ENCODE assay signal across 27 cellular contexts in genomic region chr2:119069781-119070180, GRCh38.
"Had no signal": no experiment of that assay in that cellular context is flagged by ENCODE, and none has a peak within 500 bp of the region (broad histone marks: within the 10 kb centered on the region; RNA-seq: fewer than 3 reads in every experiment).

No MANE protein-coding gene starts in this region.

- H3K9me3 ChIP-seq: ovary, prostate gland, right atrium auricular region, right lobe of liver, sigmoid colon, stomach, thoracic aorta, thyroid gland, tibial nerve, upper lobe of right lung, uterus had no signal

- FAIRE-seq: small intestine had no signal

- H3K4me1 ChIP-seq: neural progenitor cell, prostate gland, right atrium auricular region, right lobe of liver, sigmoid colon, stomach, thyroid gland, tibial nerve, upper lobe of right lung, uterus had no signal

- H3K4me2 ChIP-seq: neural progenitor cell had no signal

- H3K4me3 Mint-ChIP-seq: naive thymus-derived CD4-positive, alpha-beta T cell; natural killer cell; nephron; neural progenitor cell; stimulated activated effector memory CD8-positive, alpha-beta T cell treated with anti-CD3 and anti-CD28 coated beads, Interleukin-12 subunit alpha, Interleukin-12 subunit beta, amount 100 ng/mL, for 72 hours; stimulated activated naive B cell treated with anti-CD40 and anti-IgM and Interleukin-4, amounts not matched to agents 10 μg/mL and 1 μg/mL and 100 μg/mL, for 72 hours; stimulated activated naive CD8-positive, alpha-beta T cell treated with anti-CD3 and anti-CD28 coated beads, Interleukin-15, Interleukin-2, amounts not matched to agents 100 ng/mL and 50 ng/mL, for 24 hours had no signal

- H3K4me3 ChIP-seq: neural progenitor cell, ovary, prostate gland, right atrium auricular region, right lobe of liver, sigmoid colon, stomach, thoracic aorta, thyroid gland, tibial nerve, upper lobe of right lung, uterus had no signal

- H2AFZ ChIP-seq: neural progenitor cell had no signal

- DNase-seq: naive thymus-derived CD4-positive, alpha-beta T cell; natural killer cell; occipital lobe; ovary; retina; right lobe of liver; sigmoid colon; small intestine; stimulated activated CD4-positive, alpha-beta T cell treated with anti-CD3 and anti-CD28 coated beads, Interleukin-15, amount 100 ng/mL, for 24 hours; stimulated activated CD4-positive, alpha-beta T cell treated with anti-CD3 and anti-CD28 coated beads, Interleukin-2, amount 100 ng/mL, for 24 hours; stimulated activated CD4-positive, alpha-beta T cell treated with anti-CD3 and anti-CD28 coated beads, Interleukin-2, amount 100 ng/mL, for 48 hours; stimulated activated CD4-positive, alpha-beta T cell treated with anti-CD3 and anti-CD28 coated beads, Interleukin-4, amount 100 ng/mL, for 24 hours; stimulated activated naive B cell treated with anti-CD40 and anti-IgM and Interleukin-4, amounts not matched to agents 10 μg/mL and 1 μg/mL and 100 μg/mL, for 72 hours; stimulated activated naive CD4-positive, alpha-beta T cell treated with Interleukin-2 at 50 U/mL for 16 hours; stomach; thyroid gland; trophoblast cell; upper lobe of right lung; uterus had no signal

- H3K27ac Mint-ChIP-seq: naive thymus-derived CD4-positive, alpha-beta T cell; natural killer cell; nephron; neural progenitor cell; stimulated activated effector memory CD8-positive, alpha-beta T cell treated with anti-CD3 and anti-CD28 coated beads, Interleukin-12 subunit alpha, Interleukin-12 subunit beta, amount 100 ng/mL, for 72 hours; stimulated activated naive B cell treated with anti-CD40 and anti-IgM and Interleukin-4, amounts not matched to agents 10 μg/mL and 1 μg/mL and 100 μg/mL, for 72 hours; stimulated activated naive CD8-positive, alpha-beta T cell treated with anti-CD3 and anti-CD28 coated beads, Interleukin-15, Interleukin-2, amounts not matched to agents 100 ng/mL and 50 ng/mL, for 24 hours had no signal

- ATAC-seq: naive thymus-derived CD4-positive, alpha-beta T cell; natural killer cell; right lobe of liver; stimulated activated effector memory CD8-positive, alpha-beta T cell treated with anti-CD3 and anti-CD28 coated beads, Interleukin-12 subunit alpha, Interleukin-12 subunit beta, amount 100 ng/mL, for 72 hours; stimulated activated naive B cell treated with anti-CD40 and anti-IgM and Interleukin-4, amounts not matched to agents 10 μg/mL and 1 μg/mL and 100 μg/mL, for 72 hours; upper lobe of right lung had no signal

- H3K9me3 Mint-ChIP-seq: naive thymus-derived CD4-positive, alpha-beta T cell; natural killer cell; nephron; neural progenitor cell; stimulated activated effector memory CD8-positive, alpha-beta T cell treated with anti-CD3 and anti-CD28 coated beads, Interleukin-12 subunit alpha, Interleukin-12 subunit beta, amount 100 ng/mL, for 72 hours; stimulated activated naive B cell treated with anti-CD40 and anti-IgM and Interleukin-4, amounts not matched to agents 10 μg/mL and 1 μg/mL and 100 μg/mL, for 72 hours; stimulated activated naive CD8-positive, alpha-beta T cell treated with anti-CD3 and anti-CD28 coated beads, Interleukin-15, Interleukin-2, amounts not matched to agents 100 ng/mL and 50 ng/mL, for 24 hours had no signal

- H3K9ac ChIP-seq: neural progenitor cell had no signal

- H3K36me3 Mint-ChIP-seq: naive thymus-derived CD4-positive, alpha-beta T cell; natural killer cell; neural progenitor cell; stimulated activated effector memory CD8-positive, alpha-beta T cell treated with anti-CD3 and anti-CD28 coated beads, Interleukin-12 subunit alpha, Interleukin-12 subunit beta, amount 100 ng/mL, for 72 hours; stimulated activated naive B cell treated with anti-CD40 and anti-IgM and Interleukin-4, amounts not matched to agents 10 μg/mL and 1 μg/mL and 100 μg/mL, for 72 hours had no signal

- H3K27me3 Mint-ChIP-seq: stimulated activated naive B cell treated with anti-CD40 and anti-IgM and Interleukin-4, amounts not matched to agents 10 μg/mL and 1 μg/mL and 100 μg/mL, for 72 hours had no signal

- H3K27ac ChIP-seq: neural progenitor cell, ovary, prostate gland, right atrium auricular region, right lobe of liver, sigmoid colon, stomach, thoracic aorta, thyroid gland, tibial nerve, upper lobe of right lung, uterus had no signal

- H3K36me3 ChIP-seq: neural progenitor cell, ovary, prostate gland, right atrium auricular region, right lobe of liver, sigmoid colon, stomach, thoracic aorta, thyroid gland, tibial nerve, upper lobe of right lung, uterus had no signal

- H3K27me3 ChIP-seq: neural progenitor cell, ovary, right atrium auricular region, right lobe of liver, sigmoid colon, thyroid gland, tibial nerve, upper lobe of right lung, uterus had no signal

- H3K4me1 Mint-ChIP-seq: natural killer cell; nephron; neural progenitor cell; stimulated activated effector memory CD8-positive, alpha-beta T cell treated with anti-CD3 and anti-CD28 coated beads, Interleukin-12 subunit alpha, Interleukin-12 subunit beta, amount 100 ng/mL, for 72 hours; stimulated activated naive B cell treated with anti-CD40 and anti-IgM and Interleukin-4, amounts not matched to agents 10 μg/mL and 1 μg/mL and 100 μg/mL, for 72 hours had no signal
